8 cellular contexts compared by ENCODE assay signal in the genomic region with DNA sequence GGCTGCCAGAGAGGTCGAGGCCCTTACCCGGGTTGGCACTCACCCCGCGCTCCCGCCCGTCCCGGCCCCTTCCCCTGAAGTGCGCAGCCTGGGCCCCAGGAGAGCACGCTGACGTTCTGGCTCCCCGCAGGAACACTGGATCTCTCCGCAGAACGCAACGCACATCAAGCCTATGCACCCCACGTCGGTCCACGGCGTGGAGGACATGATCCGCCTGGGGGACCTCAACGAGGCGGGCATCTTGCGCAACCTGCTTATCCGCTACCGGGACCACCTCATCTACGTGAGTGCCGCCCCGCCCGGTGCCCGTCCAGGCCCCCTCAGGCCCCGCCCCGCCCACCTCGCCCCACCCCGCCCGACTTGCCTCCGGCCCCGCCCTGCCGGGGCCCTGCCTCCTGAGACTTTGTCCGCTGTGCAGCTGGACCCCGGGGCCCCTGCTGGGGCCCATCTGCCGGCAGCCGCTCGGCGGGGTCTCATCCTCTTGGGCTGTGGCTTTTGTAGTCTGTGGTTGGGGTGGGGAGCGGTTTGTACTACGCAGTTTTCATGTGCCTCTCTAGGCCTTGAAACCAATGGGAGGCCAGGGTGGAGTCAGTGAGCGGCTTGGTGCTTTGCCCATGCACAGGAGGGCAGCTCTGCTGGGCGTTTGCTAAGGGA. TPM values are rescaled to one million over a fixed set of nuclear protein-coding genes. Genes with fewer than 3 reads are reported as not detected.
DNase-seq lines count a peak whose midpoint lies in the region; ATAC-seq and TF ChIP-seq lines count a peak whose summit lies in the region.

No MANE protein-coding gene starts in this region.

- peak overlapping the region; percentile 74 for H3K27ac Mint-ChIP-seq in CD4-positive, alpha-beta T cell
- no peak overlapping the region for H3K27ac Mint-ChIP-seq in activated naive CD4-positive, alpha-beta T cell treated with anti-CD3 and anti-CD28 coated beads, Interleukin-2, amount 10 ng/mL, durations not matched to agents 7 days and 5 days

- intact Hi-C loops in CD4-positive, alpha-beta T cell (cut with DNase I, micrococcal nuclease), result no loop called here

- H3K9me3 ChIP-seq in CD4-positive, alpha-beta T cell (ENCODE audit: control insufficient read depth, low read length), result no peaks in the 10 kb centered on the region

- H3K36me3 ChIP-seq in urinary bladder (ENCODE audit: insufficient read depth), result no peaks in the 10 kb centered on the region

- H3K27ac ChIP-seq in CD4-positive, alpha-beta T cell (ENCODE audit: low read depth, low read length), result no peak overlapping the region
- no peak overlapping the region for H3K27ac ChIP-seq in urinary bladder (ENCODE audit: low read depth)

- peak in 4 of 10 experiments; percentile 8 to 25 (median 13) for DNase-seq in CD4-positive, alpha-beta T cell
- DNase-seq in NCI-H1694 treated with DMSO at 0.1 percent for 48 hours (lab: John Stamatoyannopoulos, UW) (peak; percentile 93), islet precursor cell (peak; percentile 68), OCI-M2 (lab: John Stamatoyannopoulos, UW; ENCODE audit: unreplicated experiment) (no peak), GM13977 (ENCODE audit: low spot score) (no peak), DMS114 treated with DMSO at 0.1 percent for 48 hours (lab: John Stamatoyannopoulos, UW; ENCODE audit: unreplicated experiment) (no peak)
- peak; percentile 57 for DNase-seq in activated naive CD4-positive, alpha-beta T cell treated with anti-CD3 and anti-CD28 coated beads, Interleukin-2, amount 10 ng/mL, durations not matched to agents 7 days and 5 days

- CTCF ChIA-PET in CD4-positive, alpha-beta T cell (lab: Charles Lee), result no interaction called here
- CTCF ChIA-PET in activated naive CD4-positive, alpha-beta T cell treated with anti-CD3 and anti-CD28 coated beads, Interleukin-2, amount 10 ng/mL, durations not matched to agents 7 days and 5 days (lab: Charles Lee), result interaction anchor here (0.5 to 1.2 kb wide), 4 partner anchors 17 to 171 kb away, joined by 3 to 4 read pairs (median 3); a partner anchor contains a TSS

- no peaks in the 10 kb centered on the region for H3K9me3 Mint-ChIP-seq in CD4-positive, alpha-beta T cell
- no peaks in the 10 kb centered on the region for H3K9me3 Mint-ChIP-seq in activated naive CD4-positive, alpha-beta T cell treated with anti-CD3 and anti-CD28 coated beads, Interleukin-2, amount 10 ng/mL, durations not matched to agents 7 days and 5 days

- TF ChIP-seq CTCF in CD4-positive, alpha-beta T cell (IDR thresholded peaks at IDR 0.05), result no peak
- no peak for TF ChIP-seq CTCF in GM13977 (IDR thresholded peaks at IDR 0.05; ENCODE audit: extremely low read depth, insufficient read depth, missing control alignments)

- peak overlapping the region; percentile 20 for H3K4me3 ChIP-seq in urinary bladder (ENCODE audit: low read depth, low read length)

- H3K4me3 Mint-ChIP-seq in CD4-positive, alpha-beta T cell, result peak overlapping the region; percentile 46
- peak overlapping the region; percentile 20 for H3K4me3 Mint-ChIP-seq in activated naive CD4-positive, alpha-beta T cell treated with anti-CD3 and anti-CD28 coated beads, Interleukin-2, amount 10 ng/mL, durations not matched to agents 7 days and 5 days

- no peaks in the 10 kb centered on the region for H3K27me3 ChIP-seq in CD4-positive, alpha-beta T cell (ENCODE audit: control insufficient read depth, insufficient read depth, low read length)

- H3K36me3 Mint-ChIP-seq in CD4-positive, alpha-beta T cell (ENCODE audit: low read depth), result no peaks in the 10 kb centered on the region
- no peaks in the 10 kb centered on the region for H3K36me3 Mint-ChIP-seq in activated naive CD4-positive, alpha-beta T cell treated with anti-CD3 and anti-CD28 coated beads, Interleukin-2, amount 10 ng/mL, durations not matched to agents 7 days and 5 days

- no peaks in the 10 kb centered on the region for H3K4me1 ChIP-seq in urinary bladder (ENCODE audit: insufficient read depth)

- H3K27me3 Mint-ChIP-seq in CD4-positive, alpha-beta T cell, result no peaks in the 10 kb centered on the region
- H3K27me3 Mint-ChIP-seq in activated naive CD4-positive, alpha-beta T cell treated with anti-CD3 and anti-CD28 coated beads, Interleukin-2, amount 10 ng/mL, durations not matched to agents 7 days and 5 days, result peaks cover 67% of the 10 kb centered on the region

- in situ Hi-C loops in GM13977 (cut with MboI; ENCODE audit: low pct_unique_long_range_greater_than_20kb, low sequenced_read_pairs, unreplicated experiment), result no loop called here

- WGBS in urinary bladder, result 19% methylated on average over 47 of the region's 47 CpGs

- POLR2A ChIA-PET in CD4-positive, alpha-beta T cell (lab: Charles Lee), result no interaction called here

- ATAC-seq in CD4-positive, alpha-beta T cell (ENCODE audit: poor library complexity), result peak; percentile 46

- peaks cover 26% of the 10 kb centered on the region for H3K4me1 Mint-ChIP-seq in CD4-positive, alpha-beta T cell (ENCODE audit: low read depth)
- peaks cover 33% of the 10 kb centered on the region for H3K4me1 Mint-ChIP-seq in activated naive CD4-positive, alpha-beta T cell treated with anti-CD3 and anti-CD28 coated beads, Interleukin-2, amount 10 ng/mL, durations not matched to agents 7 days and 5 days

RNA-seq across cellular contexts. Expression of a gene that starts 19.7 kb away (rescaled TPM):
- under 1 TPM; 0.61 to 0.63 TPM for total RNA-seq in CD4-positive, alpha-beta T cell
- total RNA-seq in urinary bladder, result 4.7 TPM
- 4.2 TPM for polyA plus RNA-seq in urinary bladder

RNA-seq across cellular contexts. Expression of a gene that starts 45.2 kb away (rescaled TPM):
- not detected for total RNA-seq in CD4-positive, alpha-beta T cell
- total RNA-seq in urinary bladder, result not detected
- polyA plus RNA-seq in urinary bladder, result not detected

Comparison
In these comparisons a context has a peak if more than half of its experiments do, and no peak if none do; other contexts are left out.
1. DNase-seq: peak in NCI-H1694 treated with DMSO at 0.1 percent for 48 hours (single experiment), activated naive CD4-positive, alpha-beta T cell treated with anti-CD3 and anti-CD28 coated beads, Interleukin-2, amount 10 ng/mL, durations not matched to agents 7 days and 5 days (single experiment) and islet precursor cell (single experiment); none in OCI-M2 (single experiment), GM13977 (single experiment) and DMS114 treated with DMSO at 0.1 percent for 48 hours (single experiment).